In genomic region chr19:43560687-43561086, GRCh38 we compare ENCODE assay signal across 1 cellular context.
TF ChIP-seq lines count a peak whose summit lies in the region.

No MANE protein-coding gene starts in this region.

TF ChIP-seq in GM23338, 12 proteins besides CTCF, POLR2A, EP300 and RAD21 (continued from another document):
- TF ChIP-seq ZNF462 (CRISPR knock-in tag; IDR thresholded peaks at IDR 0.05) (no peak), POLR2AphosphoS5 (IDR thresholded peaks at IDR 0.05; ENCODE audit: low read depth) (no peak), ZNF114 (CRISPR knock-in tag; IDR thresholded peaks at IDR 0.05) (no peak), STAT1 (IDR thresholded peaks at IDR 0.05; ENCODE audit: unreplicated experiment) (no peak), EZH2phosphoT487 (IDR thresholded peaks at IDR 0.05; ENCODE audit: unreplicated experiment) (no peak), EZH2 (IDR thresholded peaks at IDR 0.05; ENCODE audit: low read depth, unreplicated experiment) (no peak)
